Comparison of ENCODE assay signal across 18 cellular contexts in the genomic region with DNA sequence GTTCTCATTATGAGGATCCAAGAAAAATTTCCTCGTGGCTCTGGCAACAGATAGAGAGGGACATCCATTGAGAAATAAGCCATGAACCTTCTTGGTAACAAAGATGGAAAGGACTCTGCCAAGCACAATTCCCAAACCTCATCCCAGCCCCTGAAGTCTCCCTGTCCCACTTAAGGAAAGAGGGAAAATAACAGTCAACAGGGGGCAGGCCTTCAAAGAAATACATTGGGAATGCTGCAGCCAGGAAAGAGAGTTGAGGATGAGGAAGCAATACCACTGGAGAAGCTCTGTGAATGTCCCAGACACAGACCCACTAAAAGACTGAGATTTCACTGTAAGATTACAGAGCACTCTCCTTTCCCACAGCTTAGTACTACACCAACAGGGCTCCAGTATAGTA.
DNase-seq lines count a peak whose midpoint lies in the region; ATAC-seq, FAIRE-seq and TF ChIP-seq lines count a peak whose summit lies in the region.
"Had no signal": no experiment of that assay in that cellular context is flagged by ENCODE, and none has a peak within 500 bp of the region (broad histone marks: within the 10 kb centered on the region; RNA-seq: fewer than 3 reads in every experiment).

No MANE protein-coding gene starts in this region.

- H3K4me3 ChIP-seq in H1 (ENCODE audit: extremely low read depth in 1 of 4, insufficient read depth in 2 of 4, low read depth in 3 of 4, low read length in 4 of 4): no peak overlapping the region
- H3K4me3 ChIP-seq: A549, BLaER1, GM23248, HAP-1 had no signal

- no peak for TF ChIP-seq POLR2A in H1 (IDR thresholded peaks at IDR 0.05; ENCODE audit: control extremely low read depth in 1 of 2, low read depth in 2 of 2, low read length in 2 of 2)

- no peak overlapping the region for H2AFZ ChIP-seq in H9 (ENCODE audit: low read length)
- peak overlapping the region; percentile 83; the same call in 1 of the 2 replicates for H2AFZ ChIP-seq in H1 (ENCODE audit: low read length)
- H2AFZ ChIP-seq: GM23248 had no signal

- TF ChIP-seq EP300 in H1 (IDR thresholded peaks at IDR 0.05; ENCODE audit: borderline replicate concordance in 1 of 2, low read depth in 2 of 2, low read length in 2 of 2): no peak

- no peak overlapping the region for H3K14ac ChIP-seq in H9 (ENCODE audit: insufficient read depth, low read length)
- no peak overlapping the region for H3K14ac ChIP-seq in H1 (ENCODE audit: insufficient read length)

- H4K8ac ChIP-seq in H9 (replicated peaks; ENCODE audit: insufficient read length, low read depth, low read length) (no peak overlapping the region), H1 (ENCODE audit: extremely low read depth, insufficient read depth, low read length) (no peak overlapping the region)

- no peak overlapping the region for H3T11ph ChIP-seq in H9 (ENCODE audit: low read length)

- no peaks in the 10 kb centered on the region for H3K4me1 Mint-ChIP-seq in activated T-cell treated with anti-CD3 and anti-CD28 coated beads, Interleukin-2, amount 50 U/mL, for 72 hours (ENCODE audit: low read depth)
- no peaks in the 10 kb centered on the region for H3K4me1 Mint-ChIP-seq in activated T-cell treated with anti-CD3 and anti-CD28 coated beads, Interleukin-2, amount 50 U/mL, for 4 hours (ENCODE audit: low read depth)
- H3K4me1 Mint-ChIP-seq in H9 (peaks cover 2% of the 10 kb centered on the region in 2 experiments; a peak in 3 of 4 replicates), immature natural killer cell (peaks cover 0 to 9% of the 10 kb centered on the region in 2 donors), T-cell (peaks cover 0 to 9% (median 0%) of the 10 kb centered on the region in 3 donors)
- H3K4me1 Mint-ChIP-seq: CD14-positive monocyte had no signal

- no peak overlapping the region for H3K56ac ChIP-seq in H9 (ENCODE audit: insufficient read length, low read depth, low read length)
- no peak overlapping the region for H3K56ac ChIP-seq in H1 (replicated peaks; ENCODE audit: insufficient read length, low read depth, low read length)

- H3K27me3 ChIP-seq in H9 (ENCODE audit: insufficient read depth, low read length): no peaks in the 10 kb centered on the region
- no peaks in the 10 kb centered on the region for H3K27me3 ChIP-seq in H1 (replicated peaks in 1 of 4; ENCODE audit: control insufficient read depth in 3 of 4, extremely low read depth in 1 of 4, insufficient read depth in 3 of 4, low read length in 3 of 4)
- H3K27me3 ChIP-seq: BLaER1 had no signal

- H3K79me2 ChIP-seq in H9 (ENCODE audit: insufficient read depth, low read length): no peaks in the 10 kb centered on the region
- no peaks in the 10 kb centered on the region for H3K79me2 ChIP-seq in H1 (ENCODE audit: control insufficient read depth in 1 of 2, insufficient read depth in 2 of 2, low read length in 2 of 2)

- no peak overlapping the region for H3K4me3 Mint-ChIP-seq in activated T-cell treated with anti-CD3 and anti-CD28 coated beads, Interleukin-2, amount 50 U/mL, for 72 hours
- H3K4me3 Mint-ChIP-seq in activated T-cell treated with anti-CD3 and anti-CD28 coated beads, Interleukin-2, amount 50 U/mL, for 4 hours: no peak overlapping the region
- H3K4me3 Mint-ChIP-seq in H9: no peak overlapping the region
- no peak overlapping the region for H3K4me3 Mint-ChIP-seq in immature natural killer cell
- H3K4me3 Mint-ChIP-seq in T-cell: no peak overlapping the region
- H3K4me3 Mint-ChIP-seq: CD14-positive monocyte; CD4-positive, alpha-beta memory T cell had no signal

- H3K79me1 ChIP-seq in H9 (ENCODE audit: insufficient read depth, low read depth, low read length, poor library complexity, severe bottlenecking) (no peaks in the 10 kb centered on the region), H1 (ENCODE audit: low read depth, low read length) (no peaks in the 10 kb centered on the region)

- no peaks in the 10 kb centered on the region; the same call in 1 of the 2 replicates for H3K4me1 ChIP-seq in H9 (ENCODE audit: insufficient read depth, low read length)
- no peaks in the 10 kb centered on the region; a peak in 1 of 7 replicates for H3K4me1 ChIP-seq in H1 (replicated peaks in 1 of 4; ENCODE audit: control insufficient read depth in 3 of 4, insufficient read depth in 4 of 4, low read length in 3 of 4)
- H3K4me1 ChIP-seq: A549, BLaER1, HAP-1 had no signal

- H3K9me3 Mint-ChIP-seq in activated T-cell treated with anti-CD3 and anti-CD28 coated beads, Interleukin-2, amount 50 U/mL, for 72 hours: peaks cover 0 to 1% of the 10 kb centered on the region in 2 donors
- H3K9me3 Mint-ChIP-seq in activated T-cell treated with anti-CD3 and anti-CD28 coated beads, Interleukin-2, amount 50 U/mL, for 4 hours: no peaks in the 10 kb centered on the region
- H3K9me3 Mint-ChIP-seq in H9 (no peaks in the 10 kb centered on the region), immature natural killer cell (no peaks in the 10 kb centered on the region), T-cell (no peaks in the 10 kb centered on the region)
- H3K9me3 Mint-ChIP-seq: CD4-positive, alpha-beta memory T cell had no signal

- FAIRE-seq in H1 (lab: Jason Lieb, UNC): no peak
- FAIRE-seq: A549 had no signal

- H3K4me2 ChIP-seq in H9 (ENCODE audit: insufficient read depth, insufficient read length, low read length): no peak overlapping the region
- H3K4me2 ChIP-seq in H1 (ENCODE audit: insufficient read depth in 1 of 2, low read depth in 2 of 2, low read length in 2 of 2): no peak overlapping the region
- H3K4me2 ChIP-seq: A549, BLaER1 had no signal

- H4K5ac ChIP-seq in H9 (ENCODE audit: insufficient read length, low read depth, low read length) (no peak overlapping the region), H1 (ENCODE audit: insufficient read length, low read depth, low read length) (no peak overlapping the region)

- POLR2A ChIA-PET in H1 (lab: Charles Lee; ENCODE audit: partially characterized antibody) (no interaction called here), T-cell (lab: Charles Lee) (interaction anchor here in 1 of 2 donors (0.5 kb wide), 1 partner anchor 11 kb away, joined by 3 read pairs; no protein-coding TSS in a partner anchor)

- H4K20me1 ChIP-seq in H9 (ENCODE audit: control insufficient read depth, insufficient read depth, insufficient read length): no peaks in the 10 kb centered on the region
- no peaks in the 10 kb centered on the region for H4K20me1 ChIP-seq in H1 (replicated peaks in 1 of 2; ENCODE audit: control insufficient read depth in 1 of 2, insufficient read depth in 2 of 2, low read length in 2 of 2)
- H4K20me1 ChIP-seq: BLaER1 had no signal

- H2BK15ac ChIP-seq in H9 (ENCODE audit: low read depth, low read length) (no peak overlapping the region), H1 (ENCODE audit: low read length) (no peak overlapping the region)

- H3K9me3 ChIP-seq in H9 (ENCODE audit: control insufficient read depth, low read depth, low read length) (no peaks in the 10 kb centered on the region), H1 (ENCODE audit: insufficient read depth in 2 of 2, low read depth in 1 of 2, low read length in 1 of 2) (no peaks in the 10 kb centered on the region)
- H3K9me3 ChIP-seq: A549, BLaER1, HAP-1 had no signal

- H3K9ac ChIP-seq in H9 (ENCODE audit: extremely low read depth, insufficient read length, low read length): no peak overlapping the region
- no peak overlapping the region for H3K9ac ChIP-seq in H1 (replicated peaks in 1 of 4; ENCODE audit: extremely low read depth in 1 of 4, low read depth in 3 of 4, low read length in 3 of 4)
- H3K9ac ChIP-seq: BLaER1, GM23248 had no signal

- H4K91ac ChIP-seq in H9 (ENCODE audit: insufficient read length, low read depth, low read length) (no peak overlapping the region), H1 (replicated peaks; ENCODE audit: insufficient read length, low read length) (no peak overlapping the region)

- no peak overlapping the region for H2AK5ac ChIP-seq in H9 (ENCODE audit: insufficient read length, low read length)
- no peak overlapping the region for H2AK5ac ChIP-seq in H1 (ENCODE audit: low read depth, low read length)

- TF ChIP-seq CTCF in H9 (conservative IDR thresholded peaks at IDR 0.05) (peak; percentile 50), H1 (IDR thresholded peaks at IDR 0.05; ENCODE audit: control extremely low read depth in 1 of 3, insufficient read depth in 1 of 3, low read depth in 1 of 3, low read length in 3 of 3) (peak in 1 of 3 experiments; percentile 30; a peak in 2 of 4 replicates)

- H2BK12ac ChIP-seq in H9 (ENCODE audit: insufficient read length, low read depth, low read length) (no peak overlapping the region), H1 (ENCODE audit: low read depth, low read length) (no peak overlapping the region)

- H3K27me3 Mint-ChIP-seq in activated T-cell treated with anti-CD3 and anti-CD28 coated beads, Interleukin-2, amount 50 U/mL, for 72 hours (ENCODE audit: low read depth): no peaks in the 10 kb centered on the region
- H3K27me3 Mint-ChIP-seq in activated T-cell treated with anti-CD3 and anti-CD28 coated beads, Interleukin-2, amount 50 U/mL, for 4 hours (ENCODE audit: low read depth): no peaks in the 10 kb centered on the region
- H3K27me3 Mint-ChIP-seq in H9 (ENCODE audit: low read depth) (no peaks in the 10 kb centered on the region), immature natural killer cell (ENCODE audit: low read depth in 3 of 3) (peaks cover 0 to 2% (median 2%) of the 10 kb centered on the region in 3 donors), T-cell (no peaks in the 10 kb centered on the region)
- H3K27me3 Mint-ChIP-seq: CD4-positive, alpha-beta memory T cell had no signal

- no peak overlapping the region for H3K4ac ChIP-seq in H9 (ENCODE audit: low read depth, low read length)
- H3K4ac ChIP-seq in H1 (replicated peaks; ENCODE audit: insufficient read length, low read depth, low read length): no peak overlapping the region

- WGBS in H9 (ENCODE audit: extremely low coverage, insufficient read length, low lambda C conversion rate): no CpG with 5 or more reads among the region's 1 CpG
- WGBS in H1 (ENCODE audit: extremely low coverage in 1 of 2, insufficient coverage in 1 of 2, insufficient read length in 1 of 2, insufficient replicate concordance in 2 of 2, low coverage in 1 of 2, low lambda C conversion rate in 2 of 2, missing lambda C conversion rate in 1 of 2), 2 experiments: 86% methylated on average over 1 of the region's 1 CpG; no CpG with 5 or more reads in 1 of the 2 experiments

- peak in 1 of 2 experiments; percentile 44; a peak in 2 of 4 replicates for TF ChIP-seq RAD21 in H1 (IDR thresholded peaks at IDR 0.05 in 1 of 2, conservative IDR thresholded peaks at IDR 0.05 in 1 of 2; ENCODE audit: low read depth in 2 of 2, low read length in 2 of 2)

- no peak overlapping the region for H2BK120ac ChIP-seq in H9 (ENCODE audit: low read depth, low read length, poor library complexity, severe bottlenecking)
- no peak overlapping the region for H2BK120ac ChIP-seq in H1 (replicated peaks; ENCODE audit: low read depth, low read length)

- H3K18ac ChIP-seq in H9 (ENCODE audit: insufficient read length, low read depth, low read length) (no peak overlapping the region), H1 (ENCODE audit: extremely low read depth, low read length) (no peak overlapping the region)

- H3K36me3 ChIP-seq in H1 (ENCODE audit: control insufficient read depth in 2 of 4, insufficient read depth in 4 of 4, low read length in 3 of 4): no peaks in the 10 kb centered on the region
- H3K36me3 ChIP-seq: BLaER1, HAP-1 had no signal

- H3K27ac ChIP-seq in H9 (ENCODE audit: insufficient read length, low read depth, low read length): no peak overlapping the region
- H3K27ac ChIP-seq in H1 (ENCODE audit: low read depth, low read length): no peak overlapping the region
- H3K27ac ChIP-seq: 22Rv1, A549, BLaER1, GM23248 had no signal

- H3K27ac Mint-ChIP-seq in activated T-cell treated with anti-CD3 and anti-CD28 coated beads, Interleukin-2, amount 50 U/mL, for 72 hours: peak overlapping the region; percentile 68
- H3K27ac Mint-ChIP-seq in H9 (no peak overlapping the region), immature natural killer cell (peak overlapping the region in 4 of 6 donors; percentile 3 to 61 (median 36)), T-cell (peak overlapping the region in 1 of 2 donors; percentile 24)
- H3K27ac Mint-ChIP-seq: CD14-positive monocyte had no signal

- ATAC-seq in activated T-cell treated with anti-CD3 and anti-CD28 coated beads, Interleukin-2, amount 50 U/mL, for 72 hours (replicated peaks in 1 of 2): no peak
- no peak for ATAC-seq in activated T-cell treated with anti-CD3 and anti-CD28 coated beads, Interleukin-2, amount 50 U/mL, for 4 hours
- ATAC-seq in T-cell (replicated peaks in 1 of 4): no peak
- ATAC-seq in GM21825 (IDR thresholded peaks at IDR 0.05; ENCODE audit: unreplicated experiment): no peak
- ATAC-seq: A549 had no signal

- peaks cover 5 to 19% of the 10 kb centered on the region in 2 donors for H3K36me3 Mint-ChIP-seq in activated T-cell treated with anti-CD3 and anti-CD28 coated beads, Interleukin-2, amount 50 U/mL, for 72 hours (ENCODE audit: insufficient read depth in 2 of 2)
- peaks cover 24% of the 10 kb centered on the region for H3K36me3 Mint-ChIP-seq in activated T-cell treated with anti-CD3 and anti-CD28 coated beads, Interleukin-2, amount 50 U/mL, for 4 hours (ENCODE audit: insufficient read depth)
- no peaks in the 10 kb centered on the region for H3K36me3 Mint-ChIP-seq in H9 (ENCODE audit: insufficient read depth in 1 of 3, low read depth in 3 of 3)
- H3K36me3 Mint-ChIP-seq in immature natural killer cell: peaks cover 9 to 43% (median 14%) of the 10 kb centered on the region in 3 donors
- H3K36me3 Mint-ChIP-seq in T-cell: peaks cover 37% of the 10 kb centered on the region
- H3K36me3 Mint-ChIP-seq: CD14-positive monocyte had no signal

- H2BK20ac ChIP-seq in H9 (ENCODE audit: low read depth, low read length, poor library complexity, severe bottlenecking): no peak overlapping the region
- H2BK20ac ChIP-seq in H1 (ENCODE audit: low read length): no peak overlapping the region

- CTCF ChIA-PET in H1 (lab: Charles Lee; ENCODE audit: partially characterized antibody): interaction anchor here (0.6 to 2.3 kb wide), 11 partner anchors 8 to 232 kb away, joined by 3 to 8 read pairs (median 4); no protein-coding TSS in a partner anchor
- CTCF ChIA-PET in T-cell (lab: Charles Lee): no interaction called here

- no peak overlapping the region for H3K23ac ChIP-seq in H9 (ENCODE audit: insufficient read length, low read depth, low read length)
- H3K23ac ChIP-seq in H1 (ENCODE audit: insufficient read length): no peak overlapping the region

- H2BK5ac ChIP-seq in H9 (ENCODE audit: insufficient read length, low read length) (no peak overlapping the region), H1 (ENCODE audit: low read depth, low read length) (no peak overlapping the region)

- no peak for DNase-seq in activated T-cell treated with anti-CD3 and anti-CD28 coated beads, Interleukin-2, amount 50 U/mL, for 72 hours
- DNase-seq in activated T-cell treated with anti-CD3 and anti-CD28 coated beads, Interleukin-2, amount 50 U/mL, for 4 hours: no peak
- DNase-seq in H9 (no peak), H1 (ENCODE audit: low read depth in 1 of 2, low spot score in 2 of 2) (no peak), immature natural killer cell (no peak), T-cell (no peak), middle frontal gyrus (ENCODE audit: extremely low spot score, low spot score) (no peak)
- DNase-seq: CD4-positive, alpha-beta memory T cell; DMS153; DMS79; GDM1; GM23248 had no signal

- H3K23me2 ChIP-seq in H9 (ENCODE audit: insufficient read length, low read depth, low read length, poor library complexity, severe bottlenecking) (no peaks in the 10 kb centered on the region), H1 (ENCODE audit: low read depth, low read length) (no peaks in the 10 kb centered on the region)

Comparison
In these comparisons a context has a peak if more than half of its experiments do, and no peak if none do; other contexts are left out.
1. H3K27ac Mint-ChIP-seq: peak in activated T-cell treated with anti-CD3 and anti-CD28 coated beads, Interleukin-2, amount 50 U/mL, for 72 hours (single experiment) and immature natural killer cell (4 of 6); none in H9 (0 of 3).